ENCODE assay signal across 1 cellular context in the genomic region with DNA sequence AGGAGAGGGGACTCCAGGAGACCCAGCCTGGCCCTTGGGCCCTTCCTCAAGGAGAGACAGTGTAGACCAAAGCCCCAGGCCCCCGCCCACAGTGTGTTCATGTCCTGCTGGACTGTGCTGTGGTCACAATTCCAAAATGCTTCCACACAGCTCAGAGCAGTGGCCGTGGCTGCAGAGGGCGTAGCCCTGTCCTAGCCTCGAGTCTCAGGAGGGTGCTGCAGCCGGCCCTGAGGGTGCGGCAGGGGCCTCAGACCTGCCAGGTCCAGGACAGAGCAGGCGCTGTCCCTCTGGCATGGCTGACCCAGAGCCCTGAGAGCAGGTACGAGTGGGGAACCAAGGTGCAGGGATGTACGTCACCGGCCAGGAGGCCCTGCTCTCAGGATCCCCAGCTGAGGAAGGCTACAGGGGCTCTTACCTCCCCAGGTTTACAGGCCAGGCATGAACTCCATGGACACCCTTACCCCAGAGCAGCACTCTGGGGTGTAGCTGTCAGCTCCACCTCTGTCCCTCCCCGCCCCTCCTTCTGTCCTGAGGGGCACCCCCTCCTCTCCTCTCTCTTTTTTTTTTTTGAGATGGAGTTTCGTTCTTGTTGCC.
TF ChIP-seq lines count a peak whose summit lies in the region.

No MANE protein-coding gene starts in this region.

TF ChIP-seq in K562, 482 proteins besides CTCF, POLR2A, EP300 and RAD21 (continued from another document):
- TF ChIP-seq, protein P1, sequence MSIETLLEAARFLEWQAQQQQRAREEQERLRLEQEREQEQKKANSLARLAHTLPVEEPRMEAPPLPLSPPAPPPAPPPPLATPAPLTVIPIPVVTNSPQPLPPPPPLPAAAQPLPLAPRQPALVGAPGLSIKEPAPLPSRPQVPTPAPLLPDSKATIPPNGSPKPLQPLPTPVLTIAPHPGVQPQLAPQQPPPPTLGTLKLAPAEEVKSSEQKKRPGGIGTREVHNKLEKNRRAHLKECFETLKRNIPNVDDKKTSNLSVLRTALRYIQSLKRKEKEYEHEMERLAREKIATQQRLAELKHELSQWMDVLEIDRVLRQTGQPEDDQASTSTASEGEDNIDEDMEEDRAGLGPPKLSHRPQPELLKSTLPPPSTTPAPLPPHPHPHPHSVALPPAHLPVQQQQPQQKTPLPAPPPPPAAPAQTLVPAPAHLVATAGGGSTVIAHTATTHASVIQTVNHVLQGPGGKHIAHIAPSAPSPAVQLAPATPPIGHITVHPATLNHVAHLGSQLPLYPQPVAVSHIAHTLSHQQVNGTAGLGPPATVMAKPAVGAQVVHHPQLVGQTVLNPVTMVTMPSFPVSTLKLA (conservative IDR thresholded peaks at IDR 0.05): no peak
- TF ChIP-seq RFX5 (IDR thresholded peaks at IDR 0.05; ENCODE audit: low read depth, low read length) (no peak), ZNF174 (CRISPR knock-in tag; IDR thresholded peaks at IDR 0.05) (no peak), NFE2 (IDR thresholded peaks at IDR 0.05; ENCODE audit: low read depth) (no peak), PURB (CRISPR knock-in tag; IDR thresholded peaks at IDR 0.05; ENCODE audit: low read depth) (no peak), KAT8 (IDR thresholded peaks at IDR 0.05; ENCODE audit: low read depth) (no peak), CBX2 (IDR thresholded peaks at IDR 0.05; ENCODE audit: insufficient read depth, low read length, poor library complexity, severe bottlenecking) (no peak), TAF9B (IDR thresholded peaks at IDR 0.05; ENCODE audit: partially characterized antibody) (no peak), MECOM (CRISPR knock-in tag; IDR thresholded peaks at IDR 0.05) (no peak), ZNF212 (CRISPR knock-in tag; IDR thresholded peaks at IDR 0.05) (no peak), BCL6 (CRISPR knock-in tag; IDR thresholded peaks at IDR 0.05) (no peak), SP2 (IDR thresholded peaks at IDR 0.05; ENCODE audit: extremely low read depth, low read depth, low read length, poor library complexity, severe bottlenecking) (no peak)
- TF ChIP-seq, protein P2, sequence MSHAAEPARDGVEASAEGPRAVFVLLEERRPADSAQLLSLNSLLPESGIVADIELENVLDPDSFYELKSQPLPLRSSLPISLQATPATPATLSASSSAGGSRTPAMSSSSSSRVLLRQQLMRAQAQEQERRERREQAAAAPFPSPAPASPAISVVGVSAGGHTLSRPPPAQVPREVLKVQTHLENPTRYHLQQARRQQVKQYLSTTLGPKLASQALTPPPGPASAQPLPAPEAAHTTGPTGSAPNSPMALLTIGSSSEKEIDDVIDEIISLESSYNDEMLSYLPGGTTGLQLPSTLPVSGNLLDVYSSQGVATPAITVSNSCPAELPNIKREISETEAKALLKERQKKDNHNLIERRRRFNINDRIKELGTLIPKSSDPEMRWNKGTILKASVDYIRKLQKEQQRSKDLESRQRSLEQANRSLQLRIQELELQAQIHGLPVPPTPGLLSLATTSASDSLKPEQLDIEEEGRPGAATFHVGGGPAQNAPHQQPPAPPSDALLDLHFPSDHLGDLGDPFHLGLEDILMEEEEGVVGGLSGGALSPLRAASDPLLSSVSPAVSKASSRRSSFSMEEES (CRISPR knock-in tag; IDR thresholded peaks at IDR 0.05): no peak
- TF ChIP-seq, protein P3, sequence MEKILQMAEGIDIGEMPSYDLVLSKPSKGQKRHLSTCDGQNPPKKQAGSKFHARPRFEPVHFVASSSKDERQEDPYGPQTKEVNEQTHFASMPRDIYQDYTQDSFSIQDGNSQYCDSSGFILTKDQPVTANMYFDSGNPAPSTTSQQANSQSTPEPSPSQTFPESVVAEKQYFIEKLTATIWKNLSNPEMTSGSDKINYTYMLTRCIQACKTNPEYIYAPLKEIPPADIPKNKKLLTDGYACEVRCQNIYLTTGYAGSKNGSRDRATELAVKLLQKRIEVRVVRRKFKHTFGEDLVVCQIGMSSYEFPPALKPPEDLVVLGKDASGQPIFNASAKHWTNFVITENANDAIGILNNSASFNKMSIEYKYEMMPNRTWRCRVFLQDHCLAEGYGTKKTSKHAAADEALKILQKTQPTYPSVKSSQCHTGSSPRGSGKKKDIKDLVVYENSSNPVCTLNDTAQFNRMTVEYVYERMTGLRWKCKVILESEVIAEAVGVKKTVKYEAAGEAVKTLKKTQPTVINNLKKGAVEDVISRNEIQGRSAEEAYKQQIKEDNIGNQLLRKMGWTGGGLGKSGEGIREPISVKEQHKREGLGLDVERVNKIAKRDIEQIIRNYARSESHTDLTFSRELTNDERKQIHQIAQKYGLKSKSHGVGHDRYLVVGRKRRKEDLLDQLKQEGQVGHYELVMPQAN (IDR thresholded peaks at IDR 0.05; ENCODE audit: borderline replicate concordance): no peak
- TF ChIP-seq, protein P4, sequence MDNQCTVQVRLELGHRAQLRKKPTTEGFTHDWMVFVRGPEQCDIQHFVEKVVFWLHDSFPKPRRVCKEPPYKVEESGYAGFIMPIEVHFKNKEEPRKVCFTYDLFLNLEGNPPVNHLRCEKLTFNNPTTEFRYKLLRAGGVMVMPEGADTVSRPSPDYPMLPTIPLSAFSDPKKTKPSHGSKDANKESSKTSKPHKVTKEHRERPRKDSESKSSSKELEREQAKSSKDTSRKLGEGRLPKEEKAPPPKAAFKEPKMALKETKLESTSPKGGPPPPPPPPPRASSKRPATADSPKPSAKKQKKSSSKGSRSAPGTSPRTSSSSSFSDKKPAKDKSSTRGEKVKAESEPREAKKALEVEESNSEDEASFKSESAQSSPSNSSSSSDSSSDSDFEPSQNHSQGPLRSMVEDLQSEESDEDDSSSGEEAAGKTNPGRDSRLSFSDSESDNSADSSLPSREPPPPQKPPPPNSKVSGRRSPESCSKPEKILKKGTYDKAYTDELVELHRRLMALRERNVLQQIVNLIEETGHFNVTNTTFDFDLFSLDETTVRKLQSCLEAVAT (IDR thresholded peaks at IDR 0.05): no peak
- TF ChIP-seq, protein P5, sequence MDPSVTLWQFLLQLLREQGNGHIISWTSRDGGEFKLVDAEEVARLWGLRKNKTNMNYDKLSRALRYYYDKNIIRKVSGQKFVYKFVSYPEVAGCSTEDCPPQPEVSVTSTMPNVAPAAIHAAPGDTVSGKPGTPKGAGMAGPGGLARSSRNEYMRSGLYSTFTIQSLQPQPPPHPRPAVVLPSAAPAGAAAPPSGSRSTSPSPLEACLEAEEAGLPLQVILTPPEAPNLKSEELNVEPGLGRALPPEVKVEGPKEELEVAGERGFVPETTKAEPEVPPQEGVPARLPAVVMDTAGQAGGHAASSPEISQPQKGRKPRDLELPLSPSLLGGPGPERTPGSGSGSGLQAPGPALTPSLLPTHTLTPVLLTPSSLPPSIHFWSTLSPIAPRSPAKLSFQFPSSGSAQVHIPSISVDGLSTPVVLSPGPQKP (CRISPR knock-in tag; IDR thresholded peaks at IDR 0.05): no peak
